Comparison of ENCODE assay signal across 17 cellular contexts in the genomic region with DNA sequence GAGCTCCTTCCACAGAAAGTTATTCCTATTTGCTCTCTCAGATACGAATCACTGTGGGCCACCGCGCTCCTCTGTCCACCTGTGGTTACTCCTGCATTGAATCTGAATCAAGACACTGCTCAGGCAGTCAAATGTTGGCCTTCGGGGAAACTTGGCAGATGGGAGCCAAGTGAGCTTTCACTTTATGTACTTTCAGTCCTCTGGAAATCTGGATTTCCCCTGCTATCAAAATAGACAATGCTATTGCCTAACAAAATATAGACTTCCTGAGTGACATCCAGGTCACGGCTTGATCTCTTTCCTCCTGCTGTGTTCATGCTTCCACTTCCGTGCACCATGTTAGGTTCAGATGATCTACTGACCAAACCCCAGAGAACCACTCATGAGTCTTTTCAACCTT. TPM values are rescaled to one million over a fixed set of nuclear protein-coding genes. Genes with fewer than 3 reads are reported as not detected.
DNase-seq lines count a peak whose midpoint lies in the region; ATAC-seq and TF ChIP-seq lines count a peak whose summit lies in the region.
"Had no signal": no experiment of that assay in that cellular context is flagged by ENCODE, and none has a peak within 500 bp of the region (broad histone marks: within the 10 kb centered on the region; RNA-seq: fewer than 3 reads in every experiment).

No MANE protein-coding gene starts in this region.

- no peak overlapping the region for H2BK12ac ChIP-seq in H9 (ENCODE audit: insufficient read length, low read depth, low read length)

- no peaks in the 10 kb centered on the region for H3K23me2 ChIP-seq in H9 (ENCODE audit: insufficient read length, low read depth, low read length, poor library complexity, severe bottlenecking)

- no peak overlapping the region for H2BK120ac ChIP-seq in H9 (ENCODE audit: low read depth, low read length, poor library complexity, severe bottlenecking)

- POLR2A ChIA-PET in activated CD4-positive, alpha-beta T cell treated with anti-CD3 and anti-CD28 coated beads, Interleukin-2, amount 10 ng/mL, durations not matched to agents 7 days and 5 days (lab: Charles Lee), result no interaction called here

- H3K27me3 ChIP-seq in gastroesophageal sphincter, result no peaks in the 10 kb centered on the region
- no peaks in the 10 kb centered on the region for H3K27me3 ChIP-seq in psoas muscle (ENCODE audit: insufficient read depth in 3 of 3, low read length in 2 of 3)
- H3K27me3 ChIP-seq in uterus, result no peaks in the 10 kb centered on the region
- no peaks in the 10 kb centered on the region for H3K27me3 ChIP-seq in H9 (ENCODE audit: insufficient read depth, low read length)

- H3K4me3 ChIP-seq in gastroesophageal sphincter (no peak overlapping the region), psoas muscle (peak overlapping the region; percentile 56), uterus (no peak overlapping the region)

- no peak overlapping the region for H2AK5ac ChIP-seq in H9 (ENCODE audit: insufficient read length, low read length)

- WGBS in gastroesophageal sphincter (ENCODE audit: low coverage in 1 of 2), 2 donors, result 39 to 56% methylated on average over 3 to 6 of the region's 6 CpGs
- 7 to 31% (median 26%) methylated on average over 6 of the region's 6 CpGs for WGBS in psoas muscle, 3 donors
- no CpG with 5 or more reads among the region's 6 CpGs for WGBS in H9 (ENCODE audit: extremely low coverage, insufficient read length, low lambda C conversion rate)

- H2BK15ac ChIP-seq in H9 (ENCODE audit: low read depth, low read length), result no peak overlapping the region

- peaks cover 10 to 86% (median 20%) of the 10 kb centered on the region in 3 donors for H3K4me1 ChIP-seq in gastroesophageal sphincter
- H3K4me1 ChIP-seq in psoas muscle, result peaks cover 39% of the 10 kb centered on the region
- H3K4me1 ChIP-seq in uterus, result peaks cover 3 to 7% of the 10 kb centered on the region in 2 donors
- no peaks in the 10 kb centered on the region for H3K4me1 ChIP-seq in H9 (ENCODE audit: insufficient read depth, low read length)

- no peak overlapping the region for H3K4me3 Mint-ChIP-seq in activated CD4-positive, alpha-beta T cell treated with anti-CD3 and anti-CD28 coated beads, Interleukin-2, amount 10 ng/mL, durations not matched to agents 7 days and 5 days
- no peak overlapping the region for H3K4me3 Mint-ChIP-seq in H9
- H3K4me3 Mint-ChIP-seq: activated CD4-positive, alpha-beta T cell treated with anti-CD3 and anti-CD28 coated beads, Interleukin-2, amount 10 ng/mL, durations not matched to agents 24 days and 14 days had no signal

- no peak overlapping the region for H3K4ac ChIP-seq in H9 (ENCODE audit: low read depth, low read length)

- peaks cover 4% of the 10 kb centered on the region for H3K36me3 Mint-ChIP-seq in activated CD4-positive, alpha-beta T cell treated with anti-CD3 and anti-CD28 coated beads, Interleukin-2, amount 10 ng/mL, durations not matched to agents 7 days and 5 days (ENCODE audit: low read depth)
- H3K36me3 Mint-ChIP-seq in H9 (ENCODE audit: insufficient read depth in 1 of 3, low read depth in 3 of 3), result peaks cover 0 to 9% (median 4%) of the 10 kb centered on the region in 3 experiments; a peak in 4 of 7 replicates

- ATAC-seq in gastroesophageal sphincter (peak; percentile 5), psoas muscle (peak; percentile 64 to 70 (median 66)), GM18520 (IDR thresholded peaks at IDR 0.05; ENCODE audit: unreplicated experiment) (no peak)
- ATAC-seq: left colon, PC-3 had no signal

- TF ChIP-seq CTCF in gastroesophageal sphincter (IDR thresholded peaks at IDR 0.05) (no peak), psoas muscle (IDR thresholded peaks at IDR 0.05) (no peak), uterus (IDR thresholded peaks at IDR 0.05) (no peak), H9 (conservative IDR thresholded peaks at IDR 0.05) (no peak)

- no peak overlapping the region for H3K18ac ChIP-seq in H9 (ENCODE audit: insufficient read length, low read depth, low read length)

- no peaks in the 10 kb centered on the region for H3K79me2 ChIP-seq in H9 (ENCODE audit: insufficient read depth, low read length)

- H3K4me1 Mint-ChIP-seq in activated CD4-positive, alpha-beta T cell treated with anti-CD3 and anti-CD28 coated beads, Interleukin-2, amount 10 ng/mL, durations not matched to agents 7 days and 5 days, result peaks cover 41% of the 10 kb centered on the region
- no peaks in the 10 kb centered on the region for H3K4me1 Mint-ChIP-seq in H9

- no peak for TF ChIP-seq EP300 in gastroesophageal sphincter (IDR thresholded peaks at IDR 0.05)

- no peaks in the 10 kb centered on the region for H3K79me1 ChIP-seq in H9 (ENCODE audit: insufficient read depth, low read depth, low read length, poor library complexity, severe bottlenecking)

- CTCF ChIA-PET in activated CD4-positive, alpha-beta T cell treated with anti-CD3 and anti-CD28 coated beads, Interleukin-2, amount 10 ng/mL, durations not matched to agents 7 days and 5 days (lab: Charles Lee), result interaction anchor here (1.5 to 1.8 kb wide), 2 partner anchors 12 to 162 kb away, joined by 3 to 5 read pairs; no protein-coding TSS in a partner anchor

- no peak overlapping the region for H3K14ac ChIP-seq in H9 (ENCODE audit: insufficient read depth, low read length)

- H3K27me3 Mint-ChIP-seq in activated CD4-positive, alpha-beta T cell treated with anti-CD3 and anti-CD28 coated beads, Interleukin-2, amount 10 ng/mL, durations not matched to agents 7 days and 5 days, result no peaks in the 10 kb centered on the region
- no peaks in the 10 kb centered on the region; the same call in 1 of the 2 replicates for H3K27me3 Mint-ChIP-seq in H9 (ENCODE audit: low read depth)
- H3K27me3 Mint-ChIP-seq: activated CD4-positive, alpha-beta T cell treated with anti-CD3 and anti-CD28 coated beads, Interleukin-2, amount 10 ng/mL, durations not matched to agents 24 days and 14 days had no signal

- no peaks in the 10 kb centered on the region for H3K9me3 ChIP-seq in gastroesophageal sphincter
- no peaks in the 10 kb centered on the region for H3K9me3 ChIP-seq in psoas muscle
- H3K9me3 ChIP-seq in uterus, result no peaks in the 10 kb centered on the region
- H3K9me3 ChIP-seq in H9 (ENCODE audit: control insufficient read depth, low read depth, low read length), result peaks cover 48% of the 10 kb centered on the region

- H3K23ac ChIP-seq in H9 (ENCODE audit: insufficient read length, low read depth, low read length), result no peak overlapping the region

- TF ChIP-seq POLR2A in gastroesophageal sphincter (IDR thresholded peaks at IDR 0.05), result no peak
- no peak for TF ChIP-seq POLR2A in uterus (IDR thresholded peaks at IDR 0.05)

- H3K36me3 ChIP-seq in gastroesophageal sphincter (no peaks in the 10 kb centered on the region), psoas muscle (ENCODE audit: insufficient read depth in 1 of 2, low read depth in 1 of 2) (no peaks in the 10 kb centered on the region), uterus (no peaks in the 10 kb centered on the region)

- H4K91ac ChIP-seq in H9 (ENCODE audit: insufficient read length, low read depth, low read length), result no peak overlapping the region

- H3K56ac ChIP-seq in H9 (ENCODE audit: insufficient read length, low read depth, low read length), result no peak overlapping the region

- intact Hi-C loops in psoas muscle (cut with DNase I), result no loop called here
- intact Hi-C loops in uterus (cut with DNase I; ENCODE audit: low total_unique reads), result no loop called here

- H2AFZ ChIP-seq in H9 (ENCODE audit: low read length), result no peak overlapping the region

- H3K27ac ChIP-seq in gastroesophageal sphincter, result peak overlapping the region; percentile 92 to 96 (median 94)
- H3K27ac ChIP-seq in psoas muscle, result peak overlapping the region; percentile 95
- H3K27ac ChIP-seq in uterus, result peak overlapping the region; percentile 61 to 81
- H3K27ac ChIP-seq in H9 (ENCODE audit: insufficient read length, low read depth, low read length), result no peak overlapping the region
- H3K27ac ChIP-seq: C4-2B had no signal

- no peak overlapping the region for H2BK5ac ChIP-seq in H9 (ENCODE audit: insufficient read length, low read length)

- peak overlapping the region; percentile 11 for H3K27ac Mint-ChIP-seq in activated CD4-positive, alpha-beta T cell treated with anti-CD3 and anti-CD28 coated beads, Interleukin-2, amount 10 ng/mL, durations not matched to agents 7 days and 5 days
- no peak overlapping the region for H3K27ac Mint-ChIP-seq in H9
- H3K27ac Mint-ChIP-seq: activated CD4-positive, alpha-beta T cell treated with anti-CD3 and anti-CD28 coated beads, Interleukin-2, amount 10 ng/mL, durations not matched to agents 24 days and 14 days had no signal

- no peak overlapping the region for H3K4me2 ChIP-seq in H9 (ENCODE audit: insufficient read depth, insufficient read length, low read length)

- no peak overlapping the region for H2BK20ac ChIP-seq in H9 (ENCODE audit: low read depth, low read length, poor library complexity, severe bottlenecking)

- no peak overlapping the region for H4K8ac ChIP-seq in H9 (replicated peaks; ENCODE audit: insufficient read length, low read depth, low read length)

- H3K9me3 Mint-ChIP-seq in activated CD4-positive, alpha-beta T cell treated with anti-CD3 and anti-CD28 coated beads, Interleukin-2, amount 10 ng/mL, durations not matched to agents 7 days and 5 days, result no peaks in the 10 kb centered on the region
- H3K9me3 Mint-ChIP-seq in H9, result peaks cover 71% of the 10 kb centered on the region in 2 experiments

- H3K9ac ChIP-seq in H9 (ENCODE audit: extremely low read depth, insufficient read length, low read length), result no peak overlapping the region

- H4K5ac ChIP-seq in H9 (ENCODE audit: insufficient read length, low read depth, low read length), result no peak overlapping the region

- no peak for DNase-seq in activated CD4-positive, alpha-beta T cell treated with anti-CD3 and anti-CD28 coated beads, Interleukin-2, amount 10 ng/mL, durations not matched to agents 7 days and 5 days
- no peak for DNase-seq in activated CD4-positive, alpha-beta T cell treated with anti-CD3 and anti-CD28 coated beads for 4 hours
- DNase-seq in psoas muscle (peak in 1 of 2 donors; percentile 81), uterus (no peak), H9 (no peak), NCI-H748 (lab: John Stamatoyannopoulos, UW; ENCODE audit: unreplicated experiment) (no peak)
- DNase-seq: activated CD4-positive, alpha-beta T cell treated with anti-CD3 and anti-CD28 coated beads, Interleukin-2, amount 10 ng/mL, durations not matched to agents 24 days and 14 days; DMS53; KG1; left colon; NCI-H1092; NCI-H2081 treated with DMSO at 0.1 percent for 48 hours; NCI-H748 treated with DMSO at 0.1 percent for 48 hours; PC-3 had no signal

- H4K20me1 ChIP-seq in H9 (ENCODE audit: control insufficient read depth, insufficient read depth, insufficient read length), result no peaks in the 10 kb centered on the region

- no peak overlapping the region for H3T11ph ChIP-seq in H9 (ENCODE audit: low read length)

RNA-seq across cellular contexts. Expression of gene FHL1, which starts 43.8 kb away (rescaled TPM):
- total RNA-seq in activated CD4-positive, alpha-beta T cell treated with anti-CD3 and anti-CD28 coated beads, Interleukin-2, amount 10 ng/mL, durations not matched to agents 7 days and 5 days, result 10 to 100 TPM; 12.8 to 16.7 TPM
- total RNA-seq in gastroesophageal sphincter (1,000 to 10,000 TPM; 2,495 to 4,363 (median 3,004) TPM), psoas muscle (1,000 to 10,000 TPM; 6,074 to 8,382 (median 6,962) TPM), uterus (100 to 1,000 TPM; 279 to 745 (median 469) TPM), H9 (2021) (20.0 and 22.0 TPM in 2 replicates)
- polyA plus RNA-seq in psoas muscle, result 1,000 to 10,000 TPM in 2 of 3 donors, 100 to 1,000 TPM in 1; 325 to 4,774 (median 2,961) TPM

Comparison
In these comparisons a context has a peak if more than half of its experiments do, and no peak if none do; other contexts are left out.
1. RNA of gene FHL1, which starts 43.8 kb away (total RNA-seq): 6,074 to 8,382 TPM in psoas muscle, 2,495 to 4,363 TPM in gastroesophageal sphincter and 279 to 745 TPM in uterus; 20.0 to 22.0 TPM in H9 and 12.8 to 16.7 TPM in activated CD4-positive, alpha-beta T cell treated with anti-CD3 and anti-CD28 coated beads, Interleukin-2, amount 10 ng/mL, durations not matched to agents 7 days and 5 days; every median in the first group is over 10 times any median in the second.